Comparison of ENCODE assay signal across 9 cellular contexts in the genomic region with DNA sequence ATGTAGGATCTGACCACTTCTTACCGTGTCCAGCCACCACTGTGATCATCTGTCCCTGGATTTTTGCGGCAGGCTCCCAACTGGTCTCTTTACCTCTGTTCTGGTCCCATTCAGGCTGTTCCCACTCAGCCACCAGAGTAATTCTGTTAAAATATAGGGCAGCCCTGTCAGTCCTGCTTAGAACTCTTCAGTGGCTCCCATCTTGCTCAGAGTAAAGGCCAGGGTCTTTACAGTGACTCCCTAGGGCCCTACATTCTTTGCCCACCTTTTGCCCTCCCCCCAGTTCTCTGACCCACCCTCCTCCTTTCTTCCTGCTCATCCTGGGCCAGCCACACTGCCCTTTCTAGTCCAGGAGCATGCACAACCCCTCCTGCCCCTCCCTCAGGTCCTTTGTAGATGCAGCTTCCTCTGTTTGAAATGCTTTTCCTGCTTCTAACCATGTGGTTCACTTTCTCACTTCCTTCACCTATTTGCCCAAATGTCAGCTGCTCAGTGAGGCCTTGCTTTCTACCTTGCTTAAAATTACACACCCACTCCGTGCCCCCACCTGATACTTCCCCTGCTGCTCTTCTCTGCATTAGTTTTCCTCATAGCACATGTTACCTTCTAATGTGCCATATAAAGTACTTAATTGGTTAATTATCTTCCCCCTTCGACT. TPM values are rescaled to one million over a fixed set of nuclear protein-coding genes. Genes with fewer than 3 reads are reported as not detected.
A peak's percentile ranks its signal among the peaks of the same experiment; 100 is the strongest.
DNase-seq lines count a peak whose midpoint lies in the region; ATAC-seq and TF ChIP-seq lines count a peak whose summit lies in the region.
"Had no signal": no experiment of that assay in that cellular context is flagged by ENCODE, and none has a peak within 500 bp of the region (broad histone marks: within the 10 kb centered on the region; RNA-seq: fewer than 3 reads in every experiment).

No MANE protein-coding gene starts in this region.

- ATAC-seq in activated naive CD4-positive, alpha-beta T cell treated with anti-CD3 and anti-CD28 coated beads, Interleukin-2, amount 50 U/mL, for 72 hours = peak; percentile 34 to 66

- peak overlapping the region; percentile 74 for H3K27ac ChIP-seq in neutrophil

- no peaks in the 10 kb centered on the region for H3K9me3 Mint-ChIP-seq in HFFc6
- H3K9me3 Mint-ChIP-seq in activated naive CD4-positive, alpha-beta T cell treated with anti-CD3 and anti-CD28 coated beads, Interleukin-2, amount 50 U/mL, for 72 hours = no peaks in the 10 kb centered on the region

- no peaks in the 10 kb centered on the region; the same call in 1 of the 2 replicates for H3K27me3 Mint-ChIP-seq in HFFc6 (ENCODE audit: insufficient read depth)

- DNase-seq in GM12865 (ENCODE audit: low read depth) (peak; percentile 51), HFFc6 (no peak), retina (no peak), NCI-H510A (lab: John Stamatoyannopoulos, UW) (no peak), DMS153 (lab: John Stamatoyannopoulos, UW) (no peak)
- no peak for DNase-seq in activated naive CD4-positive, alpha-beta T cell treated with anti-CD3 and anti-CD28 coated beads, Interleukin-2, amount 50 U/mL, for 72 hours (ENCODE audit: low spot score in 2 of 2)
- DNase-seq: NCI-H2171 treated with DMSO at 0.1 percent for 48 hours had no signal

- peaks cover 20 to 22% of the 10 kb centered on the region in 2 experiments for H3K4me1 ChIP-seq in neutrophil (ENCODE audit: control insufficient read depth in 1 of 2, insufficient read depth in 1 of 2, low read depth in 1 of 2, low read length in 1 of 2)

- TF ChIP-seq CTCF in GM12865 (IDR thresholded peaks at IDR 0.05; ENCODE audit: insufficient read depth, low read depth, low read length, missing control alignments) (no peak), HFFc6 (IDR thresholded peaks at IDR 0.05) (no peak), neutrophil (IDR thresholded peaks at IDR 0.05) (no peak)

- no peak overlapping the region for H3K4me3 Mint-ChIP-seq in HFFc6

- peaks cover 24% of the 10 kb centered on the region for H3K4me1 Mint-ChIP-seq in HFFc6 (ENCODE audit: low read depth)

- no peak overlapping the region for H3K4me3 ChIP-seq in GM12865 (ENCODE audit: low read depth, low read length)
- H3K4me3 ChIP-seq in neutrophil (ENCODE audit: low read depth in 1 of 2, low read length in 1 of 2) = no peak overlapping the region
- H3K4me3 ChIP-seq: smooth muscle cell had no signal

- no peaks in the 10 kb centered on the region for H3K9me3 ChIP-seq in neutrophil

- no peaks in the 10 kb centered on the region for H3K27me3 ChIP-seq in neutrophil

- H3K36me3 ChIP-seq in neutrophil = peaks cover 7% of the 10 kb centered on the region

- peak overlapping the region; percentile 14; the same call in 1 of the 2 replicates for H3K27ac Mint-ChIP-seq in HFFc6
- H3K27ac Mint-ChIP-seq in activated naive CD4-positive, alpha-beta T cell treated with anti-CD3 and anti-CD28 coated beads, Interleukin-2, amount 50 U/mL, for 72 hours = peak overlapping the region; percentile 78 to 82

- H3K36me3 Mint-ChIP-seq in HFFc6 (ENCODE audit: low read depth) = peaks cover 17% of the 10 kb centered on the region
- peaks cover 17 to 56% of the 10 kb centered on the region in 2 donors for H3K36me3 Mint-ChIP-seq in activated naive CD4-positive, alpha-beta T cell treated with anti-CD3 and anti-CD28 coated beads, Interleukin-2, amount 50 U/mL, for 72 hours

RNA-seq across cellular contexts. Expression of a gene that starts 7.8 kb away (rescaled TPM):
- 10 to 100 TPM; 12.8 to 18.3 (median 13.8) TPM for total RNA-seq in HFFc6 (2021; fragmentation: NEBNext Ultra II Directional; extraction: Animal tissue kit (Norgen Biotek cat#: 25700))
- total RNA-seq in activated naive CD4-positive, alpha-beta T cell treated with anti-CD3 and anti-CD28 coated beads, Interleukin-2, amount 50 U/mL, for 72 hours = 10 to 100 TPM; 23.7 to 24.7 TPM

RNA-seq across cellular contexts. Expression of a gene that starts 18.5 kb away (rescaled TPM):
- total RNA-seq in HFFc6 (2021; fragmentation: NEBNext Ultra II Directional; extraction: Animal tissue kit (Norgen Biotek cat#: 25700)) = 10 to 100 TPM; 36.6 to 41.2 (median 38.2) TPM
- 10 to 100 TPM; 32.7 to 46.1 TPM for total RNA-seq in activated naive CD4-positive, alpha-beta T cell treated with anti-CD3 and anti-CD28 coated beads, Interleukin-2, amount 50 U/mL, for 72 hours
